In genomic region chr5:2666081-2666480, GRCh38 we compare ENCODE assay signal across 27 cellular contexts.
"Had no signal": no experiment of that assay in that cellular context is flagged by ENCODE, and none has a peak within 500 bp of the region (broad histone marks: within the 10 kb centered on the region; RNA-seq: fewer than 3 reads in every experiment).

No MANE protein-coding gene starts in this region.

- H3K27ac Mint-ChIP-seq: activated CD4-positive, alpha-beta memory T cell treated with anti-CD3 and anti-CD28 coated beads, Interleukin-2, amount 10 ng/mL, durations not matched to agents 7 days and 5 days; activated CD4-positive, alpha-beta T cell treated with anti-CD3 and anti-CD28 coated beads, Interleukin-2, amount 10 ng/mL, durations not matched to agents 7 days and 5 days; activated naive CD8-positive, alpha-beta T cell treated with anti-CD3 and anti-CD28 coated beads, Interleukin-2, amount 50 U/mL, for 24 hours; activated T-cell treated with anti-CD3 and anti-CD28 coated beads, Interleukin-2, amount 50 U/mL, for 24 hours; dendritic cell treated with granulocyte-macrophage colony-stimulating factor and Interleukin-4, amounts not matched to agents 40 ng/mL and 50 ng/mL, for 4 days; natural killer cell treated with Interleukin-12 subunit alpha and Interleukin-12 subunit beta and Interleukin-15 and Interleukin-18, amount 100 ng/mL, for 72 hours; stimulated activated effector memory CD8-positive, alpha-beta T cell treated with anti-CD3 and anti-CD28 coated beads, Interleukin-12 subunit alpha, Interleukin-12 subunit beta, amount 100 ng/mL, for 72 hours; stimulated activated naive CD8-positive, alpha-beta T cell treated with anti-CD3 and anti-CD28 coated beads, Interleukin-15, Interleukin-2, amounts not matched to agents 100 ng/mL and 50 ng/mL, for 24 hours; T-helper 1 cell treated with Interleukin-12 subunit alpha and Interleukin-12 subunit beta and Interleukin-4 antibody, amounts not matched to agents 30 μg/mL and 1 μg/mL, for 36 hours; type B pancreatic cell had no signal

- H3K4me3 Mint-ChIP-seq: activated CD4-positive, alpha-beta memory T cell treated with anti-CD3 and anti-CD28 coated beads, Interleukin-2, amount 10 ng/mL, durations not matched to agents 7 days and 5 days; activated CD4-positive, alpha-beta T cell treated with anti-CD3 and anti-CD28 coated beads, Interleukin-2, amount 10 ng/mL, durations not matched to agents 7 days and 5 days; activated naive CD8-positive, alpha-beta T cell treated with anti-CD3 and anti-CD28 coated beads, Interleukin-2, amount 50 U/mL, for 24 hours; activated T-cell treated with anti-CD3 and anti-CD28 coated beads, Interleukin-2, amount 50 U/mL, for 24 hours; dendritic cell treated with granulocyte-macrophage colony-stimulating factor and Interleukin-4, amounts not matched to agents 40 ng/mL and 50 ng/mL, for 4 days; natural killer cell treated with Interleukin-12 subunit alpha and Interleukin-12 subunit beta and Interleukin-15 and Interleukin-18, amount 100 ng/mL, for 72 hours; stimulated activated effector memory CD8-positive, alpha-beta T cell treated with anti-CD3 and anti-CD28 coated beads, Interleukin-12 subunit alpha, Interleukin-12 subunit beta, amount 100 ng/mL, for 72 hours; stimulated activated naive CD8-positive, alpha-beta T cell treated with anti-CD3 and anti-CD28 coated beads, Interleukin-15, Interleukin-2, amounts not matched to agents 100 ng/mL and 50 ng/mL, for 24 hours; T-helper 1 cell treated with Interleukin-12 subunit alpha and Interleukin-12 subunit beta and Interleukin-4 antibody, amounts not matched to agents 30 μg/mL and 1 μg/mL, for 36 hours; type B pancreatic cell had no signal

- H3K36me3 Mint-ChIP-seq: natural killer cell treated with Interleukin-12 subunit alpha and Interleukin-12 subunit beta and Interleukin-15 and Interleukin-18, amount 100 ng/mL, for 72 hours; stimulated activated effector memory CD8-positive, alpha-beta T cell treated with anti-CD3 and anti-CD28 coated beads, Interleukin-12 subunit alpha, Interleukin-12 subunit beta, amount 100 ng/mL, for 72 hours; type B pancreatic cell had no signal

- ATAC-seq: activated naive CD8-positive, alpha-beta T cell treated with anti-CD3 and anti-CD28 coated beads, Interleukin-2, amount 50 U/mL, for 24 hours; mucosa of descending colon; natural killer cell treated with Interleukin-12 subunit alpha and Interleukin-12 subunit beta and Interleukin-15 and Interleukin-18, amount 100 ng/mL, for 72 hours; pancreas; sciatic nerve; stimulated activated effector memory CD8-positive, alpha-beta T cell treated with anti-CD3 and anti-CD28 coated beads, Interleukin-12 subunit alpha, Interleukin-12 subunit beta, amount 100 ng/mL, for 72 hours had no signal

- H3K9me3 Mint-ChIP-seq: activated CD4-positive, alpha-beta T cell treated with anti-CD3 and anti-CD28 coated beads, Interleukin-2, amount 10 ng/mL, durations not matched to agents 7 days and 5 days; activated naive CD8-positive, alpha-beta T cell treated with anti-CD3 and anti-CD28 coated beads, Interleukin-2, amount 50 U/mL, for 24 hours; activated T-cell treated with anti-CD3 and anti-CD28 coated beads, Interleukin-2, amount 50 U/mL, for 24 hours; dendritic cell treated with granulocyte-macrophage colony-stimulating factor and Interleukin-4, amounts not matched to agents 40 ng/mL and 50 ng/mL, for 4 days; natural killer cell treated with Interleukin-12 subunit alpha and Interleukin-12 subunit beta and Interleukin-15 and Interleukin-18, amount 100 ng/mL, for 72 hours; stimulated activated naive CD8-positive, alpha-beta T cell treated with anti-CD3 and anti-CD28 coated beads, Interleukin-15, Interleukin-2, amounts not matched to agents 100 ng/mL and 50 ng/mL, for 24 hours; T-helper 1 cell treated with Interleukin-12 subunit alpha and Interleukin-12 subunit beta and Interleukin-4 antibody, amounts not matched to agents 30 μg/mL and 1 μg/mL, for 36 hours; type B pancreatic cell had no signal

- DNase-seq: activated CD4-positive, alpha-beta memory T cell treated with anti-CD3 and anti-CD28 coated beads, Interleukin-2, amount 10 ng/mL, durations not matched to agents 7 days and 5 days; activated CD4-positive, alpha-beta T cell treated with anti-CD3 and anti-CD28 coated beads for 1 hour; activated CD4-positive, alpha-beta T cell treated with anti-CD3 and anti-CD28 coated beads, Interleukin-2, amount 10 ng/mL, durations not matched to agents 7 days and 5 days; activated CD8-positive, alpha-beta memory T cell treated with anti-CD3 and anti-CD28 coated beads, Interleukin-2, amount 50 U/mL, for 48 hours; activated gamma-delta T cell treated with Interleukin-2 at 50 U/mL for 16 hours; activated naive CD4-positive, alpha-beta T cell treated with anti-CD3 and anti-CD28 coated beads, Interleukin-2, amount 50 U/mL, for 16 hours; activated naive CD8-positive, alpha-beta T cell treated with anti-CD3 and anti-CD28 coated beads, Interleukin-2, amount 50 U/mL, for 24 hours; activated T-cell treated with anti-CD3 and anti-CD28 coated beads, Interleukin-2, amount 50 U/mL, for 24 hours; amygdala; central memory CD4-positive, alpha-beta T cell; effector CD4-positive, alpha-beta T cell; left ventricle myocardium inferior; mucosa of descending colon; nucleus accumbens; pancreas; retina; stimulated activated CD4-positive, alpha-beta T cell treated with anti-CD3 and anti-CD28 coated beads, Interleukin-12 subunit alpha, Interleukin-12 subunit beta, amount 100 ng/mL, for 4 hours; stimulated activated CD4-positive, alpha-beta T cell treated with anti-CD3 and anti-CD28 coated beads, Interleukin-4, amount 100 ng/mL, for 1 hour; T1000; uterus had no signal

- H3K27me3 Mint-ChIP-seq: activated CD4-positive, alpha-beta memory T cell treated with anti-CD3 and anti-CD28 coated beads, Interleukin-2, amount 10 ng/mL, durations not matched to agents 7 days and 5 days; activated CD4-positive, alpha-beta T cell treated with anti-CD3 and anti-CD28 coated beads, Interleukin-2, amount 10 ng/mL, durations not matched to agents 7 days and 5 days; activated naive CD8-positive, alpha-beta T cell treated with anti-CD3 and anti-CD28 coated beads, Interleukin-2, amount 50 U/mL, for 24 hours; dendritic cell treated with granulocyte-macrophage colony-stimulating factor and Interleukin-4, amounts not matched to agents 40 ng/mL and 50 ng/mL, for 4 days; natural killer cell treated with Interleukin-12 subunit alpha and Interleukin-12 subunit beta and Interleukin-15 and Interleukin-18, amount 100 ng/mL, for 72 hours; stimulated activated naive CD8-positive, alpha-beta T cell treated with anti-CD3 and anti-CD28 coated beads, Interleukin-15, Interleukin-2, amounts not matched to agents 100 ng/mL and 50 ng/mL, for 24 hours had no signal

- H3K4me1 Mint-ChIP-seq: activated CD4-positive, alpha-beta memory T cell treated with anti-CD3 and anti-CD28 coated beads, Interleukin-2, amount 10 ng/mL, durations not matched to agents 7 days and 5 days; activated CD4-positive, alpha-beta T cell treated with anti-CD3 and anti-CD28 coated beads, Interleukin-2, amount 10 ng/mL, durations not matched to agents 7 days and 5 days; activated naive CD8-positive, alpha-beta T cell treated with anti-CD3 and anti-CD28 coated beads, Interleukin-2, amount 50 U/mL, for 24 hours; stimulated activated effector memory CD8-positive, alpha-beta T cell treated with anti-CD3 and anti-CD28 coated beads, Interleukin-12 subunit alpha, Interleukin-12 subunit beta, amount 100 ng/mL, for 72 hours had no signal
